ENCODE assay signal across 12 cellular contexts in genomic region chrX:37684426-37684825, GRCh38. TPM values are rescaled to one million over a fixed set of nuclear protein-coding genes. Genes with fewer than 3 reads are reported as not detected.
A peak's percentile ranks its signal among the peaks of the same experiment; 100 is the strongest.
DNase-seq lines count a peak whose midpoint lies in the region; ATAC-seq and TF ChIP-seq lines count a peak whose summit lies in the region.
"Had no signal": no experiment of that assay in that cellular context is flagged by ENCODE, and none has a peak within 500 bp of the region (broad histone marks: within the 10 kb centered on the region; RNA-seq: fewer than 3 reads in every experiment).

No MANE protein-coding gene starts in this region.

- H3K36me3 ChIP-seq in mucosa of rectum (ENCODE audit: control insufficient read depth in 2 of 2, insufficient read depth in 2 of 2, low read length in 2 of 2) (no peaks in the 10 kb centered on the region), aorta (ENCODE audit: control insufficient read depth in 1 of 2, insufficient read depth in 2 of 2, low read length in 1 of 2) (no peaks in the 10 kb centered on the region), smooth muscle cell (ENCODE audit: low read depth) (no peaks in the 10 kb centered on the region), osteoblast (ENCODE audit: insufficient read depth, low read length) (no peaks in the 10 kb centered on the region)

- intact Hi-C loops in Right ventricle myocardium inferior (cut with DNase I) (no loop called here), cardiac septum (cut with DNase I) (no loop called here), aorta (cut with DNase I) (no loop called here)

- H4K20me1 ChIP-seq in smooth muscle cell (ENCODE audit: low read depth): no peaks in the 10 kb centered on the region
- H4K20me1 ChIP-seq in osteoblast (ENCODE audit: insufficient read depth, low read length): no peaks in the 10 kb centered on the region

- H3K27me3 ChIP-seq in mucosa of rectum (ENCODE audit: control insufficient read depth in 2 of 2, insufficient read depth in 2 of 2, low read length in 2 of 2) (no peaks in the 10 kb centered on the region), aorta (ENCODE audit: control insufficient read depth in 1 of 2, insufficient read depth in 2 of 2, low read length in 1 of 2) (no peaks in the 10 kb centered on the region), smooth muscle cell (ENCODE audit: low read depth) (no peaks in the 10 kb centered on the region), osteoblast (ENCODE audit: insufficient read depth, low read length) (peaks cover 3% of the 10 kb centered on the region)

- TF ChIP-seq CTCF in smooth muscle cell (IDR thresholded peaks at IDR 0.05; ENCODE audit: borderline replicate concordance, insufficient read depth, poor library complexity, severe bottlenecking): no peak
- TF ChIP-seq CTCF in osteoblast (IDR thresholded peaks at IDR 0.05; ENCODE audit: extremely low read depth, low read depth, low read length): no peak

- no peaks in the 10 kb centered on the region for H3K79me2 ChIP-seq in smooth muscle cell (ENCODE audit: low read depth)
- H3K79me2 ChIP-seq in osteoblast (ENCODE audit: insufficient read depth, low read length): no peaks in the 10 kb centered on the region

- no peak overlapping the region for H3K4me3 ChIP-seq in mucosa of rectum (ENCODE audit: low read length in 2 of 2)
- H3K4me3 ChIP-seq in aorta (ENCODE audit: low read length in 2 of 2): no peak overlapping the region
- no peak overlapping the region for H3K4me3 ChIP-seq in smooth muscle cell
- no peak overlapping the region for H3K4me3 ChIP-seq in osteoblast (ENCODE audit: insufficient read depth, low read length)
- H3K4me3 ChIP-seq: GM23248 had no signal

- H3K9ac ChIP-seq in mucosa of rectum (ENCODE audit: low read depth in 1 of 2, low read length in 2 of 2): no peak overlapping the region
- H3K9ac ChIP-seq in smooth muscle cell (ENCODE audit: low read depth): no peak overlapping the region
- H3K9ac ChIP-seq: GM23248 had no signal

- H3K9me3 ChIP-seq in mucosa of rectum (ENCODE audit: control insufficient read depth in 2 of 2, low read length in 2 of 2) (no peaks in the 10 kb centered on the region), aorta (ENCODE audit: control insufficient read depth, low read length) (no peaks in the 10 kb centered on the region), smooth muscle cell (replicated peaks; ENCODE audit: low read depth) (no peaks in the 10 kb centered on the region), osteoblast (ENCODE audit: low read depth, low read length) (no peaks in the 10 kb centered on the region)

- peak overlapping the region; percentile 91 to 93 for H3K27ac ChIP-seq in mucosa of rectum (ENCODE audit: low read depth in 2 of 2, low read length in 2 of 2)
- H3K27ac ChIP-seq in aorta (ENCODE audit: low read depth in 1 of 2, low read length in 2 of 2): peak overlapping the region in 1 of 2 donors; percentile 23
- H3K27ac ChIP-seq in smooth muscle cell (ENCODE audit: low read depth): no peak overlapping the region
- no peak overlapping the region for H3K27ac ChIP-seq in osteoblast (ENCODE audit: low read depth, low read length)
- H3K27ac ChIP-seq: GM23248 had no signal

- no peaks in the 10 kb centered on the region for H3F3A ChIP-seq in smooth muscle cell (ENCODE audit: low read depth)

- ATAC-seq in Right ventricle myocardium inferior (peak; percentile 79), aorta (ENCODE audit: low FRiP score) (peak; percentile 72), HG03432 (IDR thresholded peaks at IDR 0.05; ENCODE audit: unreplicated experiment) (no peak)

- H2AFZ ChIP-seq in smooth muscle cell (ENCODE audit: low read depth) (no peak overlapping the region), osteoblast (ENCODE audit: low read length) (no peak overlapping the region)

- no peak for DNase-seq in Right ventricle myocardium inferior (ENCODE audit: missing footprints)
- DNase-seq in cardiac septum (ENCODE audit: low spot score): no peak
- peak; percentile 68 for DNase-seq in cerebellar cortex (ENCODE audit: low spot score)
- no peak for DNase-seq in aorta
- DNase-seq in smooth muscle cell (lab: John Stamatoyannopoulos, UW; ENCODE audit: unreplicated experiment): no peak
- DNase-seq in osteoblast (ENCODE audit: insufficient read length, low spot score, missing footprints): no peak
- DNase-seq: DMS79 treated with DMSO at 0.1 percent for 48 hours; effector CD8-positive, alpha-beta T cell; GM23248 had no signal

- no peak overlapping the region for H3K4me2 ChIP-seq in smooth muscle cell
- no peak overlapping the region for H3K4me2 ChIP-seq in osteoblast (ENCODE audit: insufficient read depth, low read length)

- H3K4me1 ChIP-seq in mucosa of rectum (ENCODE audit: control insufficient read depth in 2 of 2, insufficient read depth in 2 of 2, low read length in 2 of 2) (peaks cover 0 to 15% of the 10 kb centered on the region in 2 donors), aorta (ENCODE audit: control insufficient read depth in 1 of 2, insufficient read depth in 2 of 2, low read length in 2 of 2) (no peaks in the 10 kb centered on the region), smooth muscle cell (ENCODE audit: low read depth) (no peaks in the 10 kb centered on the region), osteoblast (ENCODE audit: insufficient read depth, low read length) (no peaks in the 10 kb centered on the region)

RNA-seq across cellular contexts. Expression of gene XK, which starts 1.2 kb away (rescaled TPM):
- 8.7 TPM for total RNA-seq in Right ventricle myocardium inferior
- 6.8 TPM for total RNA-seq in cardiac septum
- 1 to 10 TPM in 1 of 2 donors, under 1 TPM in 1; 0.93 to 1.7 TPM for total RNA-seq in aorta
- 1 to 10 TPM; 1.0 to 3.1 TPM for polyA plus RNA-seq in aorta
- total RNA-seq in smooth muscle cell: 0.13 and 0.36 TPM in 2 replicates
- polyA plus RNA-seq in smooth muscle cell: not detected in 2 replicates
- under 0.01 TPM in 2 replicates for total RNA-seq in osteoblast
- total RNA-seq: GM23248, osteocyte had no signal
- polyA plus RNA-seq: GM23248 had no signal

Comparison
In these comparisons a context has a peak if more than half of its experiments do, and no peak if none do; other contexts are left out.
1. H3K27ac ChIP-seq: peak in mucosa of rectum (2 of 2); none in smooth muscle cell (single experiment) and osteoblast (single experiment).